Comparison of ENCODE assay signal across 22 cellular contexts in the genomic region with DNA sequence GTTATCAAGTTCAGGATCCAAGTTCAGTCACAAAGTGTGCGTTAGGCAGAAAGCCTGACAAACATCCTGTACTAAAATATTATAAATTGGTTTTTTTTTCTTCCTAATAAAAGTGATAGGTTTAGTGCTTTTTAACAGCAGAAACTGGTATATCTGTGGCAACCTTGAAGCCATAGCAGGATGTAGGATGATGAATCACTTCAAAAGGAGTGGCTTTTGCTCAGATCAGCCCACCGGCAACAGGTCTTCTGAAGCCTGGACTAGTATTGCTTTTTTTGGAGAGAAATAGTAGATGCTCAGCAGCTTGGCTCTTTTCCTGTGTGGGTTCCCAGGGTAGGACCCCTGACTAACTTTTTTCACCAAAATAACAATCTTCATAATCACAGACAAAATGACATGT.
DNase-seq lines count a peak whose midpoint lies in the region; ATAC-seq, FAIRE-seq and TF ChIP-seq lines count a peak whose summit lies in the region.
"Had no signal": no experiment of that assay in that cellular context is flagged by ENCODE, and none has a peak within 500 bp of the region (broad histone marks: within the 10 kb centered on the region; RNA-seq: fewer than 3 reads in every experiment).

No MANE protein-coding gene starts in this region.

- peak; percentile 48 for DNase-seq in MCF 10A (ENCODE audit: unreplicated experiment)
- DNase-seq in breast epithelium (ENCODE audit: low spot score in 2 of 2) = no peak
- DNase-seq in RWPE2 (ENCODE audit: low spot score) = no peak
- DNase-seq in fibroblast of mammary gland (ENCODE audit: low read depth) = peak; percentile 6
- DNase-seq in effector CD8-positive, alpha-beta T cell (lab: John Stamatoyannopoulos, UW) = no peak
- DNase-seq in Right ventricle myocardium inferior (ENCODE audit: missing footprints) = no peak
- DNase-seq in RCC 7860 (ENCODE audit: low spot score) = no peak
- DNase-seq: CD8-positive, alpha-beta memory T cell; DMS79; GDM1; NCI-H1105 treated with DMSO at 0.1 percent for 48 hours; NCI-H1694 treated with DMSO at 0.1 percent for 48 hours; NCI-H2107; NCI-H446; SIG-M5 had no signal

- no TSS peak for BruUV-seq in MCF 10A (replicated peaks; lab: Mats Ljungman, UMichigan)

- CTCF ChIA-PET in MCF 10A (lab: Yijun Ruan, JAX) = interaction anchor here (0.8 kb wide), 1 partner anchor 959 kb away, joined by 3 read pairs; no protein-coding TSS in a partner anchor

- H3K4me3 Mint-ChIP-seq in MCF 10A (ENCODE audit: unreplicated experiment) = no peak overlapping the region
- H3K4me3 Mint-ChIP-seq: CD8-positive, alpha-beta memory T cell; HFFc6 had no signal

- FAIRE-seq in RCC 7860 (lab: Jason Lieb, UNC) = no peak
- FAIRE-seq: D721Med, GM12891, GM18507, H1 had no signal

- H3K36me3 ChIP-seq in breast epithelium = no peaks in the 10 kb centered on the region
- no peaks in the 10 kb centered on the region for H3K36me3 ChIP-seq in RWPE2 (ENCODE audit: low read depth)

- TF ChIP-seq CTCF in MCF 10A (IDR thresholded peaks at IDR 0.05; ENCODE audit: unreplicated experiment) (no peak), breast epithelium (IDR thresholded peaks at IDR 0.05) (no peak), RWPE2 (IDR thresholded peaks at IDR 0.05; ENCODE audit: poor library complexity, severe bottlenecking) (no peak), fibroblast of mammary gland (conservative IDR thresholded peaks at IDR 0.05; ENCODE audit: control insufficient read depth, insufficient read depth, low read depth, low read length) (no peak)

- POLR2A ChIA-PET in MCF 10A (lab: Yijun Ruan, JAX) = interaction anchor here (1.5 to 1.6 kb wide), 2 partner anchors 10 to 190 kb away, joined by 3 to 4 read pairs; partner anchors contain the start of gene EPM2A

- no peaks in the 10 kb centered on the region for H3K27me3 Mint-ChIP-seq in MCF 10A (ENCODE audit: insufficient read depth, unreplicated experiment)

- H3K4me3 ChIP-seq in breast epithelium (no peak overlapping the region), RWPE2 (ENCODE audit: severe bottlenecking) (no peak overlapping the region), fibroblast of mammary gland (ENCODE audit: control insufficient read depth, low read depth, low read length) (no peak overlapping the region)

- H3K9me3 Mint-ChIP-seq in MCF 10A (ENCODE audit: unreplicated experiment) = no peaks in the 10 kb centered on the region
- H3K9me3 Mint-ChIP-seq: CD8-positive, alpha-beta memory T cell; HFFc6 had no signal

- no peak for TF ChIP-seq POLR2A in breast epithelium (IDR thresholded peaks at IDR 0.05)

- H3K36me3 Mint-ChIP-seq in MCF 10A (ENCODE audit: insufficient read depth, unreplicated experiment) = peaks cover 5% of the 10 kb centered on the region
- H3K36me3 Mint-ChIP-seq: CD8-positive, alpha-beta memory T cell had no signal

- peak overlapping the region; percentile 65 for H3K27ac Mint-ChIP-seq in MCF 10A (ENCODE audit: low read depth, unreplicated experiment)
- H3K27ac Mint-ChIP-seq: CD8-positive, alpha-beta memory T cell; HFFc6 had no signal

- H3K4me1 Mint-ChIP-seq in MCF 10A (ENCODE audit: insufficient read depth, unreplicated experiment) = peaks cover 34% of the 10 kb centered on the region
- H3K4me1 Mint-ChIP-seq: CD8-positive, alpha-beta memory T cell had no signal

- H3K4me1 ChIP-seq in breast epithelium (no peaks in the 10 kb centered on the region), RWPE2 (ENCODE audit: insufficient read depth, poor library complexity, severe bottlenecking) (peaks cover 35% of the 10 kb centered on the region)

- H3K9me3 ChIP-seq in breast epithelium = no peaks in the 10 kb centered on the region
- no peaks in the 10 kb centered on the region for H3K9me3 ChIP-seq in RWPE2 (ENCODE audit: severe bottlenecking)

- intact Hi-C loops in MCF 10A (cut with micrococcal nuclease) = no loop called here
- intact Hi-C loops in breast epithelium (cut with DNase I; ENCODE audit: low total_unique reads) = no loop called here
- intact Hi-C loops in Right ventricle myocardium inferior (cut with DNase I) = no loop called here

- ATAC-seq in RWPE2 (ENCODE audit: low read depth) = peak; percentile 80
- no peak for ATAC-seq in GM18861 (IDR thresholded peaks at IDR 0.05; ENCODE audit: unreplicated experiment)
- no peak for ATAC-seq in Right ventricle myocardium inferior

- no peak overlapping the region for H3K27ac ChIP-seq in breast epithelium
- peak overlapping the region; percentile 88 for H3K27ac ChIP-seq in RWPE2 (ENCODE audit: poor library complexity, severe bottlenecking)
- H3K27ac ChIP-seq: 22Rv1 had no signal

- no peaks in the 10 kb centered on the region for H3K27me3 ChIP-seq in breast epithelium
- H3K27me3 ChIP-seq in RWPE2 (ENCODE audit: insufficient read depth, poor library complexity, severe bottlenecking) = no peaks in the 10 kb centered on the region

Comparison
In these comparisons a context has a peak if more than half of its experiments do, and no peak if none do; other contexts are left out.
1. DNase-seq: peak in MCF 10A (single experiment) and fibroblast of mammary gland (single experiment); none in breast epithelium (0 of 2), RWPE2 (single experiment), effector CD8-positive, alpha-beta T cell (single experiment), Right ventricle myocardium inferior (single experiment) and RCC 7860 (single experiment).